1 cellular context compared by ENCODE assay signal in the genomic region with DNA sequence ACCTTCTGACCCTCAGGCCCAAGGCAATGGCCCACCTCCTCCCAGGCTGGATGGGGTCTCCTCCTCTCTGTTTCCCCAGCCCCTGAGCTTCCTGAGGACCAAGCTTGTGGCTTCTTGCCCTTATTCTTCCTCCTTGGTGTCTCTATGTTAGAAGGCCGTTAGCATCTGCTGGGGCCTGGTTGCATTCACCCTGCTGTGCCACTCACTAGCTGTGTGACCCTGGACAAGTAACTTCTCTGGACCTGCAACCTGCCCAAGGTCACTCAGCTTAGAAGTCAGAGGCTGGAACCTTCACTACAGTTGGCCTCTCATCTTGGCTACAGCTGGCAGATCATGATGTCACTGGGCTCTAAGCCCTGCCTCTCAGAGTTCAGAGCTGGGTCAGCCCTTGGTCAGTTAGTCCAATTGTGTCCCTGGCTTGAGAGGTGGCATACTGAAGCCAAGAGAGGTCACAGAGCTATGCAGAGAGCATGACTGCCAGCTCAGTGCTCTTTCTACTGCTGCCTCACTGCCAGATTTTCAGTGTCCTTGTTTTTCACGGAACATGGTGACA.
TF ChIP-seq lines count a peak whose summit lies in the region.

No MANE protein-coding gene starts in this region.

TF ChIP-seq in GM12878, 131 proteins besides CTCF, POLR2A, EP300 and RAD21:
- TF ChIP-seq JUNB (IDR thresholded peaks at IDR 0.05) (no peak), ESRRA (IDR thresholded peaks at IDR 0.05; ENCODE audit: low read length) (no peak), EZH2 (IDR thresholded peaks at IDR 0.05; ENCODE audit: borderline replicate concordance, control insufficient read depth, low read depth, low read length) (no peak), NR2F1 (conservative IDR thresholded peaks at IDR 0.05) (0 out of 2 replicates have a peak, but pooled peaks have one; percentile 16), TCF3 (IDR thresholded peaks at IDR 0.05; ENCODE audit: borderline replicate concordance, insufficient read depth, low read depth, low read length) (no peak), SRF (IDR thresholded peaks at IDR 0.05; ENCODE audit: low read depth in 2 of 2, low read length in 2 of 2) (no peak), JUND (IDR thresholded peaks at IDR 0.05; ENCODE audit: low read depth, low read length) (no peak)
